Comparison of ENCODE assay signal across 24 cellular contexts in genomic region chr10:34599401-34599800, GRCh38.
A peak's percentile ranks its signal among the peaks of the same experiment; 100 is the strongest.
DNase-seq lines count a peak whose midpoint lies in the region; FAIRE-seq and TF ChIP-seq lines count a peak whose summit lies in the region.
"Had no signal": no experiment of that assay in that cellular context is flagged by ENCODE, and none has a peak within 500 bp of the region (broad histone marks: within the 10 kb centered on the region; RNA-seq: fewer than 3 reads in every experiment).

No MANE protein-coding gene starts in this region.

- WGBS in prostate gland, result 76% methylated on average over 2 of the region's 2 CpGs

- H3K9me3 ChIP-seq in skeletal muscle satellite cell (replicated peaks; ENCODE audit: low read length) (no peaks in the 10 kb centered on the region), prostate gland (no peaks in the 10 kb centered on the region)
- H3K9me3 ChIP-seq: A549, SJCRH30 had no signal

- no peaks in the 10 kb centered on the region for H3K27me3 ChIP-seq in skeletal muscle satellite cell (ENCODE audit: control insufficient read depth, insufficient read depth, low read length)
- H3K27me3 ChIP-seq in prostate gland (replicated peaks; ENCODE audit: insufficient read depth), result no peaks in the 10 kb centered on the region
- H3K27me3 ChIP-seq: SJCRH30 had no signal

- FAIRE-seq in HTR-8/SVneo (lab: Jason Lieb, UNC), result peak; percentile 77
- FAIRE-seq: A549 had no signal

- H3K36me3 Mint-ChIP-seq in chondrocyte (ENCODE audit: low read depth) (no peaks in the 10 kb centered on the region), mesothelial cell of epicardium (no peaks in the 10 kb centered on the region)
- H3K36me3 Mint-ChIP-seq: CD8-positive, alpha-beta T cell had no signal

- H3K4me3 ChIP-seq in skeletal muscle satellite cell (ENCODE audit: low read length) (no peak overlapping the region), prostate gland (no peak overlapping the region)
- H3K4me3 ChIP-seq: A549, SJCRH30 had no signal

- no peaks in the 10 kb centered on the region for H3K9me3 Mint-ChIP-seq in chondrocyte (ENCODE audit: low read depth)
- H3K9me3 Mint-ChIP-seq in mesothelial cell of epicardium, result no peaks in the 10 kb centered on the region
- H3K9me3 Mint-ChIP-seq: CD8-positive, alpha-beta T cell had no signal

- no peak overlapping the region for H3K27ac ChIP-seq in prostate gland
- H3K27ac ChIP-seq: A549, C4-2B, SJCRH30 had no signal

- DNase-seq in HTR-8/SVneo (ENCODE audit: insufficient read length, low spot score) (no peak), chondrocyte (ENCODE audit: low spot score) (no peak), mesothelial cell of epicardium (ENCODE audit: low spot score in 2 of 2, unreplicated experiment in 2 of 2) (no peak), prostate gland (ENCODE audit: low spot score) (no peak), HCEC 1CT (no peak), NCI-H2227 (lab: John Stamatoyannopoulos, UW; ENCODE audit: unreplicated experiment) (no peak), NCI-H2171 treated with DMSO at 0.1 percent for 48 hours (lab: John Stamatoyannopoulos, UW) (no peak)
- DNase-seq: CD8-positive, alpha-beta T cell; DMS 273 treated with DMSO at 0.1 percent for 48 hours; DMS79; GF-D8; H7; NCI-H1092; NCI-H1417 treated with DMSO at 0.1 percent for 48 hours; NCI-H187; NCI-H2081 treated with DMSO at 0.1 percent for 48 hours; NCI-H2171; NCI-H524; NCI-H774; PC-3; SJCRH30 had no signal

- H3K4me3 Mint-ChIP-seq in chondrocyte (ENCODE audit: unreplicated experiment), result peak overlapping the region; percentile 44
- H3K4me3 Mint-ChIP-seq in mesothelial cell of epicardium, result no peak overlapping the region
- H3K4me3 Mint-ChIP-seq: CD8-positive, alpha-beta T cell had no signal

- H3K4me1 ChIP-seq in skeletal muscle satellite cell (ENCODE audit: control insufficient read depth, insufficient read depth, low read length) (no peaks in the 10 kb centered on the region), prostate gland (replicated peaks) (no peaks in the 10 kb centered on the region)
- H3K4me1 ChIP-seq: A549 had no signal

- H3K9ac ChIP-seq in skeletal muscle satellite cell (ENCODE audit: low read depth, low read length), result no peak overlapping the region

- no peaks in the 10 kb centered on the region for H3K36me3 ChIP-seq in skeletal muscle satellite cell (ENCODE audit: insufficient read depth, low read length)
- H3K36me3 ChIP-seq in prostate gland, result no peaks in the 10 kb centered on the region
- H3K36me3 ChIP-seq: SJCRH30 had no signal

- TF ChIP-seq POLR2A in prostate gland (IDR thresholded peaks at IDR 0.05), result no peak

- H3K27me3 Mint-ChIP-seq in chondrocyte (ENCODE audit: low read depth) (no peaks in the 10 kb centered on the region), mesothelial cell of epicardium (ENCODE audit: low read depth) (no peaks in the 10 kb centered on the region)

- intact Hi-C loops in prostate gland (cut with DNase I), result no loop called here

- peak overlapping the region; percentile 55 for H3K4me2 ChIP-seq in skeletal muscle satellite cell (ENCODE audit: low read length)
- H3K4me2 ChIP-seq: A549 had no signal

- no peak for TF ChIP-seq CTCF in chondrocyte (IDR thresholded peaks at IDR 0.05)
- TF ChIP-seq CTCF in mesothelial cell of epicardium (IDR thresholded peaks at IDR 0.05; ENCODE audit: unreplicated experiment), result no peak
- TF ChIP-seq CTCF in prostate gland (IDR thresholded peaks at IDR 0.05), result no peak

- H3K27ac Mint-ChIP-seq in chondrocyte (ENCODE audit: unreplicated experiment) (peak overlapping the region; percentile 42), mesothelial cell of epicardium (peak overlapping the region; percentile 36)
- H3K27ac Mint-ChIP-seq: CD8-positive, alpha-beta T cell had no signal

- H3K4me1 Mint-ChIP-seq in chondrocyte (ENCODE audit: low read depth), result peaks cover 18% of the 10 kb centered on the region
- peaks cover 21% of the 10 kb centered on the region for H3K4me1 Mint-ChIP-seq in mesothelial cell of epicardium
